ENCODE assay signal across 16 cellular contexts in genomic region chr4:114997596-114997995, GRCh38.
"Had no signal": no experiment of that assay in that cellular context is flagged by ENCODE, and none has a peak within 500 bp of the region (broad histone marks: within the 10 kb centered on the region; RNA-seq: fewer than 3 reads in every experiment).

No MANE protein-coding gene starts in this region.

- H3K27me3 Mint-ChIP-seq: activated naive CD4-positive, alpha-beta T cell treated with anti-CD3 and anti-CD28 coated beads, Interleukin-2, amount 50 U/mL, for 24 hours; activated T-cell treated with anti-CD3 and anti-CD28 coated beads, Interleukin-2, amount 50 U/mL, for 24 hours; natural killer cell treated with Interleukin-12 subunit alpha and Interleukin-12 subunit beta and Interleukin-15 and Interleukin-18, amount 100 ng/mL, for 72 hours; T-helper 17 cell had no signal

- H3K27ac ChIP-seq: colonic mucosa, prostate gland, suprapubic skin, upper lobe of left lung had no signal

- H3K4me1 Mint-ChIP-seq: activated naive CD4-positive, alpha-beta T cell treated with anti-CD3 and anti-CD28 coated beads, Interleukin-2, amount 50 U/mL, for 24 hours; immature natural killer cell; T-helper 17 cell had no signal

- H3K36me3 Mint-ChIP-seq: activated naive CD4-positive, alpha-beta T cell treated with anti-CD3 and anti-CD28 coated beads, Interleukin-2, amount 50 U/mL, for 24 hours; immature natural killer cell; natural killer cell treated with Interleukin-12 subunit alpha and Interleukin-12 subunit beta and Interleukin-15 and Interleukin-18, amount 100 ng/mL, for 72 hours had no signal

- H3K4me3 ChIP-seq: colonic mucosa, prostate gland, suprapubic skin, upper lobe of left lung had no signal

- H3K4me3 Mint-ChIP-seq: activated naive CD4-positive, alpha-beta T cell treated with anti-CD3 and anti-CD28 coated beads, Interleukin-2, amount 50 U/mL, for 24 hours; activated T-cell treated with anti-CD3 and anti-CD28 coated beads, Interleukin-2, amount 50 U/mL, for 24 hours; immature natural killer cell; natural killer cell treated with Interleukin-12 subunit alpha and Interleukin-12 subunit beta and Interleukin-15 and Interleukin-18, amount 100 ng/mL, for 72 hours; T-helper 17 cell had no signal

- H3K27ac Mint-ChIP-seq: activated naive CD4-positive, alpha-beta T cell treated with anti-CD3 and anti-CD28 coated beads, Interleukin-2, amount 50 U/mL, for 24 hours; activated T-cell treated with anti-CD3 and anti-CD28 coated beads, Interleukin-2, amount 50 U/mL, for 24 hours; immature natural killer cell; natural killer cell treated with Interleukin-12 subunit alpha and Interleukin-12 subunit beta and Interleukin-15 and Interleukin-18, amount 100 ng/mL, for 72 hours; T-helper 17 cell had no signal

- H3K27me3 ChIP-seq: colonic mucosa, suprapubic skin, upper lobe of left lung had no signal

- DNase-seq: activated CD4-positive, alpha-beta T cell treated with anti-CD3 and anti-CD28 coated beads, Interleukin-2, amount 50 U/mL, for 1 hour; activated effector memory CD4-positive, alpha-beta T cell treated with Interleukin-2 at 50 U/mL for 16 hours; activated T-cell treated with anti-CD3 and anti-CD28 coated beads, Interleukin-2, amount 50 U/mL, for 24 hours; anterior cingulate cortex; colonic mucosa; effector CD4-positive, alpha-beta T cell; immature natural killer cell; nucleus accumbens; stimulated activated CD4-positive, alpha-beta T cell treated with anti-CD3 and anti-CD28 coated beads, Interleukin-2, amount 100 ng/mL, for 48 hours; stimulated activated naive CD4-positive, alpha-beta T cell treated with Interleukin-2 at 50 U/mL for 16 hours; T-helper 17 cell; upper lobe of left lung had no signal

- H3K36me3 ChIP-seq: colonic mucosa, prostate gland, suprapubic skin, upper lobe of left lung had no signal

- H3K4me1 ChIP-seq: colonic mucosa, prostate gland, suprapubic skin, upper lobe of left lung had no signal

- ATAC-seq: natural killer cell treated with Interleukin-12 subunit alpha and Interleukin-12 subunit beta and Interleukin-15 and Interleukin-18, amount 100 ng/mL, for 72 hours; T-helper 17 cell had no signal

- H3K9me3 Mint-ChIP-seq: activated naive CD4-positive, alpha-beta T cell treated with anti-CD3 and anti-CD28 coated beads, Interleukin-2, amount 50 U/mL, for 24 hours; activated T-cell treated with anti-CD3 and anti-CD28 coated beads, Interleukin-2, amount 50 U/mL, for 24 hours; natural killer cell treated with Interleukin-12 subunit alpha and Interleukin-12 subunit beta and Interleukin-15 and Interleukin-18, amount 100 ng/mL, for 72 hours had no signal

- H3K9me3 ChIP-seq: colonic mucosa, prostate gland, suprapubic skin, upper lobe of left lung had no signal
